Comparison of ENCODE assay signal across 24 cellular contexts in the genomic region with DNA sequence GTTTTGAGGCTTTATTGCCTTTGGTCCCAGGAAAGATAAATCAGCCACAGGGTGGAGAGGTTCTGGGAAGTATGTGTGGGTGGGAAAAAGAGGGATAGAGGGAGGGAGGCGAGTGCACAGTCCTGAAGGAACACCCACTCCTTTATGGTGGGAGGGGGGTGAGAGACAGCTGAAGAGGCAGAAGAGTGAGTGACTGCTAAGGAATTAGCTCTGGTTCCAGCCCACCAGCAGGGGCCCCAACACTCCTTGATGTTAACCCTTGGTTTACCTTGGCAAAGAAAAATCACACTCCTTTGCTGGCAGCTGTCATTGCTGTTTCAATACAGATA.
DNase-seq lines count a peak whose midpoint lies in the region; ATAC-seq and TF ChIP-seq lines count a peak whose summit lies in the region.
"Had no signal": no experiment of that assay in that cellular context is flagged by ENCODE, and none has a peak within 500 bp of the region (broad histone marks: within the 10 kb centered on the region; RNA-seq: fewer than 3 reads in every experiment).

No MANE protein-coding gene starts in this region.

- TF ChIP-seq CTCF in testis (IDR thresholded peaks at IDR 0.05), result no peak

- 11 to 13% methylated on average over 1 of the region's 1 CpG for WGBS in testis, 2 donors

- H3K36me3 ChIP-seq in testis (ENCODE audit: low read depth, missing control alignments), result no peaks in the 10 kb centered on the region
- H3K36me3 ChIP-seq: left ventricle myocardium inferior, spleen, thyroid gland had no signal

- H3K4me3 ChIP-seq in testis, result no peak overlapping the region
- H3K4me3 ChIP-seq: left ventricle myocardium inferior, spleen, thyroid gland had no signal

- DNase-seq in DMS 273 (lab: John Stamatoyannopoulos, UW; ENCODE audit: unreplicated experiment), result peak; percentile 28
- no peak for DNase-seq in DMS 273 treated with DMSO at 0.1 percent for 48 hours (lab: John Stamatoyannopoulos, UW)
- DNase-seq in amniotic epithelial cell (ENCODE audit: low read depth), result peak; percentile 36
- no peak for DNase-seq in left colon
- peak; percentile 13 for DNase-seq in testis
- no peak for DNase-seq in GOT3 (lab: John Stamatoyannopoulos, UW)
- no peak for DNase-seq in activated CD4-positive, alpha-beta T cell treated with anti-CD3 and anti-CD28 coated beads, Interleukin-2, amount 50 U/mL, for 1 hour
- DNase-seq: 8988T; activated CD4-positive, alpha-beta T cell treated with anti-CD3 and anti-CD28 coated beads for 4 hours; activated CD8-positive, alpha-beta memory T cell treated with anti-CD3 and anti-CD28 coated beads, Interleukin-2, amount 50 U/mL, for 4 hours; activated gamma-delta T cell; amniotic stem cell; C1 segment of cervical spinal cord; cerebellar nuclear complex; DMS53; IMR-90; left ventricle myocardium inferior; NCI-H187; OCI-M1; spleen; T-helper 9 cell; thyroid gland had no signal

- H3K27me3 ChIP-seq in testis, result no peaks in the 10 kb centered on the region
- H3K27me3 ChIP-seq: thyroid gland had no signal

- H3K4me1 ChIP-seq in testis, result peaks cover 6% of the 10 kb centered on the region
- H3K4me1 ChIP-seq: left ventricle myocardium inferior, spleen had no signal

- H3K27ac ChIP-seq in testis, result no peak overlapping the region
- H3K27ac ChIP-seq: left ventricle myocardium inferior, spleen, thyroid gland had no signal

- H3K9me3 ChIP-seq in testis, result no peaks in the 10 kb centered on the region
- H3K9me3 ChIP-seq: left ventricle myocardium inferior, spleen, thyroid gland had no signal

- no peak for TF ChIP-seq POLR2A in testis (IDR thresholded peaks at IDR 0.05)

- ATAC-seq in left colon (peak; percentile 25), GM21723 (IDR thresholded peaks at IDR 0.05; ENCODE audit: unreplicated experiment) (no peak)
- ATAC-seq: stimulated activated memory B cell treated with anti-CD40 and anti-IgM and Interleukin-4, amounts not matched to agents 10 μg/mL and 1 μg/mL and 100 μg/mL, for 72 hours had no signal

- intact Hi-C loops in left colon (cut with DNase I, micrococcal nuclease), result no loop called here
- intact Hi-C loops in testis (cut with DNase I; ENCODE audit: low total_unique reads), result no loop called here

Comparison
In these comparisons a context has a peak if more than half of its experiments do, and no peak if none do; other contexts are left out.
1. DNase-seq: peak in DMS 273 (single experiment), amniotic epithelial cell (single experiment) and testis (single experiment); none in DMS 273 treated with DMSO at 0.1 percent for 48 hours (single experiment), left colon (0 of 2), GOT3 (single experiment) and activated CD4-positive, alpha-beta T cell treated with anti-CD3 and anti-CD28 coated beads, Interleukin-2, amount 50 U/mL, for 1 hour (single experiment).